Comparison of ENCODE assay signal across 17 cellular contexts in genomic region chr2:101821059-101821805, GRCh38.
DNase-seq lines count a peak whose midpoint lies in the region; ATAC-seq, FAIRE-seq and TF ChIP-seq lines count a peak whose summit lies in the region.
"Had no signal": no experiment of that assay in that cellular context is flagged by ENCODE, and none has a peak within 500 bp of the region (broad histone marks: within the 10 kb centered on the region; RNA-seq: fewer than 3 reads in every experiment).

No MANE protein-coding gene starts in this region.

- no peak for TF ChIP-seq POLR2A in K562 (conservative IDR thresholded peaks at IDR 0.05)

- CTCF ChIA-PET in CD4-positive, alpha-beta memory T cell (lab: Charles Lee; ENCODE audit: partially characterized antibody) = interaction anchor here (0.7 to 3.8 kb wide), 12 partner anchors 10 to 473 kb away, joined by 3 to 29 read pairs (median 4); partner anchors contain the start of gene MAP4K4
- CTCF ChIA-PET in K562 (lab: Yijun Ruan, JAX; ENCODE audit: low intra/inter-chr PET ratio) = no interaction called here

- peak overlapping the region in 5 of 7 donors; percentile 6 to 70 (median 62) for H3K27ac Mint-ChIP-seq in CD4-positive, alpha-beta memory T cell
- H3K27ac Mint-ChIP-seq in HFFc6 (peak overlapping the region; percentile 78), naive B cell (peak overlapping the region in 4 of 6 donors; percentile 2 to 40 (median 22)), osteocyte (ENCODE audit: unreplicated experiment) (no peak overlapping the region)
- H3K27ac Mint-ChIP-seq: activated naive CD4-positive, alpha-beta T cell treated with anti-CD3 and anti-CD28 coated beads, Interleukin-2, amount 10 ng/mL, durations not matched to agents 7 days and 5 days; natural killer cell; stimulated activated naive CD8-positive, alpha-beta T cell treated with anti-CD3 and anti-CD28 coated beads, Interleukin-15, Interleukin-2, amounts not matched to agents 100 ng/mL and 50 ng/mL, for 24 hours had no signal

- H3K4me1 Mint-ChIP-seq in CD4-positive, alpha-beta memory T cell = peaks cover 45 to 87% (median 65%) of the 10 kb centered on the region in 4 donors
- peaks cover 96% of the 10 kb centered on the region for H3K4me1 Mint-ChIP-seq in HFFc6 (ENCODE audit: low read depth)
- H3K4me1 Mint-ChIP-seq in naive B cell = peaks cover 55 to 70% (median 63%) of the 10 kb centered on the region in 3 donors
- peaks cover 76% of the 10 kb centered on the region for H3K4me1 Mint-ChIP-seq in osteocyte (ENCODE audit: unreplicated experiment)

- no peak overlapping the region for H2AFZ ChIP-seq in K562 (ENCODE audit: low read depth, low read length)

- intact Hi-C loops in CD4-positive, alpha-beta memory T cell (cut with micrococcal nuclease) = no loop called here
- intact Hi-C loops in K562 (cut with micrococcal nuclease) = no loop called here

- no peak overlapping the region for H3K4me2 ChIP-seq in K562 (ENCODE audit: insufficient read depth, low read length)

- peaks cover 64% of the 10 kb centered on the region for H3K4me1 ChIP-seq in CD4-positive, alpha-beta memory T cell (ENCODE audit: insufficient read depth, low read length)
- peaks cover 0 to 20% of the 10 kb centered on the region in 2 experiments; a peak in 4 of 5 replicates for H3K4me1 ChIP-seq in K562 (replicated peaks in 1 of 2; ENCODE audit: control insufficient read depth in 2 of 2, insufficient read depth in 2 of 2, low read length in 2 of 2)

- no peaks in the 10 kb centered on the region for H3K27me3 ChIP-seq in CD4-positive, alpha-beta memory T cell (ENCODE audit: insufficient read depth, low read length)
- H3K27me3 ChIP-seq in K562 (ENCODE audit: control insufficient read depth in 2 of 2, insufficient read depth in 2 of 2, low read length in 2 of 2) = no peaks in the 10 kb centered on the region
- H3K27me3 ChIP-seq: BE2C had no signal

- DNase-seq in CD4-positive, alpha-beta memory T cell = no peak
- DNase-seq in HFFc6 = peak; percentile 52
- no peak for DNase-seq in K562 (ENCODE audit: extremely low read depth in 1 of 4, low spot score in 3 of 4)
- no peak for DNase-seq in naive B cell
- no peak for DNase-seq in osteocyte (ENCODE audit: extremely low spot score, unreplicated experiment)
- DNase-seq in NCI-H748 (lab: John Stamatoyannopoulos, UW; ENCODE audit: unreplicated experiment) = no peak
- DNase-seq in 8988T = no peak
- DNase-seq: activated CD4-positive, alpha-beta T cell treated with anti-CD3 and anti-CD28 coated beads, Interleukin-2, amount 50 U/mL, for 1 hour; activated naive CD4-positive, alpha-beta T cell treated with anti-CD3 and anti-CD28 coated beads, Interleukin-2, amount 10 ng/mL, durations not matched to agents 7 days and 5 days; BE2C; GF-D8; hippocampal formation; natural killer cell; NCI-H748 treated with DMSO at 0.1 percent for 48 hours had no signal

- BruUV-seq in K562 (replicated peaks; lab: Mats Ljungman, UMichigan) = no TSS peak

- peaks cover 9 to 12% of the 10 kb centered on the region in 2 donors for H3K36me3 Mint-ChIP-seq in CD4-positive, alpha-beta memory T cell
- H3K36me3 Mint-ChIP-seq in HFFc6 (ENCODE audit: low read depth) (peaks cover 10% of the 10 kb centered on the region; the same call in 1 of the 2 replicates), naive B cell (no peaks in the 10 kb centered on the region), osteocyte (ENCODE audit: unreplicated experiment) (peaks cover 2% of the 10 kb centered on the region)
- H3K36me3 Mint-ChIP-seq: natural killer cell had no signal

- FAIRE-seq in K562 (lab: Jason Lieb, UNC) = no peak
- FAIRE-seq: GM12891 had no signal

- H3K9me3 ChIP-seq in CD4-positive, alpha-beta memory T cell (ENCODE audit: control insufficient read depth in 1 of 2, low read length in 2 of 2) = no peaks in the 10 kb centered on the region
- H3K9me3 ChIP-seq in K562 (replicated peaks; ENCODE audit: control insufficient read depth, insufficient read depth, low read depth, low read length) = no peaks in the 10 kb centered on the region; the same call in 1 of the 2 replicates
- H3K9me3 ChIP-seq: BE2C had no signal

- no peaks in the 10 kb centered on the region for H3K9me3 Mint-ChIP-seq in CD4-positive, alpha-beta memory T cell
- H3K9me3 Mint-ChIP-seq in HFFc6 (no peaks in the 10 kb centered on the region), naive B cell (no peaks in the 10 kb centered on the region), osteocyte (ENCODE audit: unreplicated experiment) (no peaks in the 10 kb centered on the region)
- H3K9me3 Mint-ChIP-seq: activated naive CD4-positive, alpha-beta T cell treated with anti-CD3 and anti-CD28 coated beads, Interleukin-2, amount 10 ng/mL, durations not matched to agents 7 days and 5 days; natural killer cell; stimulated activated naive CD8-positive, alpha-beta T cell treated with anti-CD3 and anti-CD28 coated beads, Interleukin-15, Interleukin-2, amounts not matched to agents 100 ng/mL and 50 ng/mL, for 24 hours had no signal

- ATAC-seq in K562 (no peak), naive B cell (ENCODE audit: low read depth in 2 of 2) (no peak), GM21528 (IDR thresholded peaks at IDR 0.05; ENCODE audit: low FRiP score, unreplicated experiment) (no peak)
- ATAC-seq: natural killer cell had no signal

- no peak overlapping the region for H3K9ac ChIP-seq in K562 (ENCODE audit: insufficient read depth in 1 of 2, low read depth in 2 of 2, low read length in 2 of 2)

- 0 out of 2 replicates have a peak, but pooled peaks cover 2% of the 10 kb centered on the region for H4K20me1 ChIP-seq in K562 (replicated peaks; ENCODE audit: control insufficient read depth, insufficient read depth, low read length)

- 76% methylated on average over 3 of the region's 3 CpGs for WGBS in K562 (ENCODE audit: insufficient coverage, low coverage, missing lambda C conversion rate)

- TF ChIP-seq EP300 in K562 (IDR thresholded peaks at IDR 0.05; ENCODE audit: low read length) = no peak

- no peak overlapping the region for H3K4me3 Mint-ChIP-seq in CD4-positive, alpha-beta memory T cell
- H3K4me3 Mint-ChIP-seq in HFFc6 = peak overlapping the region; percentile 65; the same call in 1 of the 2 replicates
- no peak overlapping the region for H3K4me3 Mint-ChIP-seq in naive B cell
- H3K4me3 Mint-ChIP-seq in osteocyte (ENCODE audit: unreplicated experiment) = no peak overlapping the region
- H3K4me3 Mint-ChIP-seq: activated naive CD4-positive, alpha-beta T cell treated with anti-CD3 and anti-CD28 coated beads, Interleukin-2, amount 10 ng/mL, durations not matched to agents 7 days and 5 days; natural killer cell; stimulated activated naive CD8-positive, alpha-beta T cell treated with anti-CD3 and anti-CD28 coated beads, Interleukin-15, Interleukin-2, amounts not matched to agents 100 ng/mL and 50 ng/mL, for 24 hours had no signal

- no peak for TF ChIP-seq RAD21 in K562 (CRISPR knock-in tag; conservative IDR thresholded peaks at IDR 0.05 in 1 of 2, IDR thresholded peaks at IDR 0.05 in 1 of 2)

- POLR2A ChIA-PET in CD4-positive, alpha-beta memory T cell (lab: Charles Lee; ENCODE audit: partially characterized antibody) = interaction anchor here (1.0 to 1.4 kb wide), 2 partner anchors 8 to 124 kb away, joined by 3 to 5 read pairs; partner anchors contain the start of gene MAP4K4
- POLR2A ChIA-PET in K562 (lab: Yijun Ruan, JAX) = no interaction called here

- H3K79me2 ChIP-seq in K562 (ENCODE audit: control insufficient read depth, insufficient read depth, low read length) = peaks cover 63% of the 10 kb centered on the region

- H3K36me3 ChIP-seq in CD4-positive, alpha-beta memory T cell (ENCODE audit: insufficient read depth, low read length) = peaks cover 9% of the 10 kb centered on the region
- peaks cover 13% of the 10 kb centered on the region; the same call in 2 of the 3 replicates for H3K36me3 ChIP-seq in K562 (ENCODE audit: control insufficient read depth, insufficient read depth, low read length)
- H3K36me3 ChIP-seq: BE2C had no signal

- no peak for TF ChIP-seq CTCF in HFFc6 (IDR thresholded peaks at IDR 0.05)
- TF ChIP-seq CTCF in K562 (IDR thresholded peaks at IDR 0.05 in 2 of 3, conservative IDR thresholded peaks at IDR 0.05 in 1 of 3; ENCODE audit: insufficient read depth in 2 of 3, low read depth in 1 of 3, low read length in 3 of 3) = no peak
- TF ChIP-seq CTCF in osteocyte (IDR thresholded peaks at IDR 0.05) = no peak

- no peaks in the 10 kb centered on the region for H3K27me3 Mint-ChIP-seq in CD4-positive, alpha-beta memory T cell
- peaks cover 3% of the 10 kb centered on the region for H3K27me3 Mint-ChIP-seq in HFFc6 (ENCODE audit: insufficient read depth)
- no peaks in the 10 kb centered on the region for H3K27me3 Mint-ChIP-seq in naive B cell
- no peaks in the 10 kb centered on the region for H3K27me3 Mint-ChIP-seq in osteocyte (ENCODE audit: unreplicated experiment)
- H3K27me3 Mint-ChIP-seq: activated naive CD4-positive, alpha-beta T cell treated with anti-CD3 and anti-CD28 coated beads, Interleukin-2, amount 10 ng/mL, durations not matched to agents 7 days and 5 days; stimulated activated naive CD8-positive, alpha-beta T cell treated with anti-CD3 and anti-CD28 coated beads, Interleukin-15, Interleukin-2, amounts not matched to agents 100 ng/mL and 50 ng/mL, for 24 hours had no signal

- no peak overlapping the region for H3K27ac ChIP-seq in CD4-positive, alpha-beta memory T cell (ENCODE audit: low read depth, low read length)
- no peak overlapping the region for H3K27ac ChIP-seq in K562 (ENCODE audit: extremely low read depth, low read depth, low read length)

- in situ Hi-C loops in K562 (cut with MboI) = loop anchor here (5.0 to 10.0 kb wide), 2 partner anchors 49 to 406 kb away; no protein-coding TSS in a partner anchor

- H3K9me1 ChIP-seq in K562 (ENCODE audit: control insufficient read depth, insufficient read depth, low read length) = no peaks in the 10 kb centered on the region

- no peak overlapping the region for H3K4me3 ChIP-seq in CD4-positive, alpha-beta memory T cell (ENCODE audit: low read length in 2 of 2)
- H3K4me3 ChIP-seq in K562 = no peak overlapping the region

TF ChIP-seq in K562, 482 proteins besides CTCF, POLR2A, EP300 and RAD21 (continues in another document):
- TF ChIP-seq USF1 (CRISPR knock-in tag; IDR thresholded peaks at IDR 0.05) = peak; percentile 36; the same call in 1 of the 2 replicates
- no peak for TF ChIP-seq NONO (IDR thresholded peaks at IDR 0.05; ENCODE audit: low read depth in 2 of 2, low read length in 1 of 2)
- TF ChIP-seq RAD51 (IDR thresholded peaks at IDR 0.05; ENCODE audit: borderline replicate concordance, low read depth) = peak; percentile 76
- TF ChIP-seq ASH1L (IDR thresholded peaks at IDR 0.05; ENCODE audit: borderline replicate concordance, low read depth, partially characterized antibody) = no peak
- no peak for TF ChIP-seq CREBBP (IDR thresholded peaks at IDR 0.05; ENCODE audit: low read depth, low read length)
- no peak for TF ChIP-seq ZNF124 (CRISPR knock-in tag; IDR thresholded peaks at IDR 0.05)
- TF ChIP-seq POLR2H (tag; IDR thresholded peaks at IDR 0.05; ENCODE audit: low read depth) = no peak
